8 cellular contexts compared by ENCODE assay signal in the genomic region with DNA sequence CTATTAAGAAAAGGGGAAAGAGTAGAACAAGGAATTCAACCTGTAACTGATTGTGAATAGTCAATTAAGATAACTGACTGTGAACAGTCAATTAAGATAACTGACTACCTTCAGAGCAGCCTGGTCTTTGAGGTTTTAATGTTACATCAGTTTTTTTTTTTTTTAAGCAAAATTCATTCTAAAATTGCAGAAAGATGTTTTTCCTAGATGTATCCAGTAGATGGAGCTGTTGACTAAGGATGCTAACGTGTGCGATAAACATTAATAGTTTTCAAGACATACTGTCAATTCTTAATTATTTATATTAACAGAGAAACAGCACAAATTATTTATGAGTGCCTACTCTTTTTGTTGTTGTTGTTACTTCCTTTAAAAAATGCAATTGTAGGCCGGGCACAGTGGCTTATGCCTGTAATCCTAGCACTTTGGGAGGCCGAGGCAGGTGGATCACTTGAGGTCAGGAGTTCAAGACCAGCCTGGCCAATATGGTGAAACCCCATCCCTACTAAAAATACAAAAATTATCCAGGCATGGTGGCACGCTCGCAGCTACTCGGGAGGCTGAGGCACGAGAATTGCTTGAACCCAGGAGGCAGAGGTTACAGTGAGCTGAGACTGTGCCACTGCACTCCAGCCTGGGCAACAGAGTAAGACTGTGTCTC. TPM values are rescaled to one million over a fixed set of nuclear protein-coding genes. Genes with fewer than 3 reads are reported as not detected.
A peak's percentile ranks its signal among the peaks of the same experiment; 100 is the strongest.
DNase-seq lines count a peak whose midpoint lies in the region; ATAC-seq and TF ChIP-seq lines count a peak whose summit lies in the region.
"Not testable (repeated sequence)": the region's sequence is repeated elsewhere in the genome, so short reads cannot be mapped to it uniquely, and the experiment has no call there.

No MANE protein-coding gene starts in this region.

- H3K36me3 ChIP-seq in Loucy (ENCODE audit: insufficient read depth, low read length): peaks cover 60% of the 10 kb centered on the region
- H3K36me3 ChIP-seq in prostate gland: not testable (repeated sequence)

- TF ChIP-seq CTCF in GM12864 (IDR thresholded peaks at IDR 0.05; ENCODE audit: low read depth, low read length, missing control alignments): peak; percentile 46
- peak; percentile 73 for TF ChIP-seq CTCF in Loucy (conservative IDR thresholded peaks at IDR 0.05; ENCODE audit: low read length)
- TF ChIP-seq CTCF in dorsolateral prefrontal cortex (IDR thresholded peaks at IDR 0.05 in 54 of 56, conservative IDR thresholded peaks at IDR 0.05 in 2 of 56; ENCODE audit: low read depth in 1 of 56, partially characterized antibody in 56 of 56): peak; percentile 53 to 81 (median 68)
- TF ChIP-seq CTCF in prostate gland (IDR thresholded peaks at IDR 0.05): peak; percentile 44 to 72 (median 62)

- H3K27ac ChIP-seq in dorsolateral prefrontal cortex, prostate gland: not testable (repeated sequence)

- not testable (repeated sequence) for H4K20me1 ChIP-seq in Loucy (ENCODE audit: insufficient read depth, low read length, poor library complexity, severe bottlenecking)

- WGBS in prostate gland: 69% methylated on average over 8 of the region's 8 CpGs

- H3K9ac ChIP-seq in Loucy (ENCODE audit: low read depth, low read length, poor library complexity, severe bottlenecking): not testable (repeated sequence)

- peaks cover 48% of the 10 kb centered on the region for H3K36me3 Mint-ChIP-seq in activated CD8-positive, alpha-beta T cell treated with anti-CD3 and anti-CD28 coated beads, Interleukin-2, amount 10 ng/mL, durations not matched to agents 7 days and 5 days (ENCODE audit: low read depth)

- H3K27me3 Mint-ChIP-seq in activated CD8-positive, alpha-beta T cell treated with anti-CD3 and anti-CD28 coated beads, Interleukin-2, amount 10 ng/mL, durations not matched to agents 7 days and 5 days (ENCODE audit: low read depth): not testable (repeated sequence)

- not testable (repeated sequence) for H3K9me3 Mint-ChIP-seq in activated CD8-positive, alpha-beta T cell treated with anti-CD3 and anti-CD28 coated beads, Interleukin-2, amount 10 ng/mL, durations not matched to agents 7 days and 5 days (ENCODE audit: insufficient read depth)

- DNase-seq in AG08395 (ENCODE audit: low spot score): peak; percentile 30
- DNase-seq in GM12864 (ENCODE audit: low read depth); activated CD8-positive, alpha-beta T cell treated with anti-CD3 and anti-CD28 coated beads, Interleukin-2, amount 10 ng/mL, durations not matched to agents 7 days and 5 days; dorsolateral prefrontal cortex; prostate gland (ENCODE audit: low spot score): not testable (repeated sequence)
- DNase-seq in OCI-M1 (lab: John Stamatoyannopoulos, UW): peak; percentile 73
- peak; percentile 42 for DNase-seq in iris pigment epithelial cell (ENCODE audit: low read depth)

- POLR2A ChIA-PET in activated CD8-positive, alpha-beta T cell treated with anti-CD3 and anti-CD28 coated beads, Interleukin-2, amount 10 ng/mL, durations not matched to agents 7 days and 5 days (lab: Charles Lee): interaction anchor here (0.7 kb wide), 2 partner anchors 121 to 1480 kb away, joined by 3 to 5 read pairs; no protein-coding TSS in a partner anchor

- not testable (repeated sequence) for H3K27ac Mint-ChIP-seq in activated CD8-positive, alpha-beta T cell treated with anti-CD3 and anti-CD28 coated beads, Interleukin-2, amount 10 ng/mL, durations not matched to agents 7 days and 5 days

- not testable (repeated sequence) for H3K4me2 ChIP-seq in Loucy (ENCODE audit: low read depth, low read length, poor library complexity, severe bottlenecking)

- intact Hi-C loops in dorsolateral prefrontal cortex (cut with DNase I); prostate gland (cut with DNase I): not testable (repeated sequence)

- H3K4me3 ChIP-seq in GM12864 (ENCODE audit: low read depth, low read length); Loucy (ENCODE audit: low read length, poor library complexity, severe bottlenecking); dorsolateral prefrontal cortex; prostate gland: not testable (repeated sequence)

- H3K9me3 ChIP-seq in Loucy (ENCODE audit: insufficient read depth, low read depth, low read length); prostate gland: not testable (repeated sequence)

- not testable (repeated sequence) for H3K27me3 ChIP-seq in Loucy (ENCODE audit: insufficient read depth, low read length, poor library complexity, severe bottlenecking); dorsolateral prefrontal cortex; prostate gland (replicated peaks; ENCODE audit: insufficient read depth)

- not testable (repeated sequence) for TF ChIP-seq POLR2A in prostate gland (IDR thresholded peaks at IDR 0.05)

- not testable (repeated sequence) for H3K79me2 ChIP-seq in Loucy (ENCODE audit: insufficient read depth, low read length)

- ATAC-seq in activated CD8-positive, alpha-beta T cell treated with anti-CD3 and anti-CD28 coated beads, Interleukin-2, amount 10 ng/mL, durations not matched to agents 7 days and 5 days: peak; percentile 39

- H2AFZ ChIP-seq in Loucy (ENCODE audit: low read length): not testable (repeated sequence)

- H3K4me1 Mint-ChIP-seq in activated CD8-positive, alpha-beta T cell treated with anti-CD3 and anti-CD28 coated beads, Interleukin-2, amount 10 ng/mL, durations not matched to agents 7 days and 5 days (ENCODE audit: low read depth): not testable (repeated sequence)

- H3F3A ChIP-seq in Loucy (ENCODE audit: low read depth): not testable (repeated sequence)

- CTCF ChIA-PET in activated CD8-positive, alpha-beta T cell treated with anti-CD3 and anti-CD28 coated beads, Interleukin-2, amount 10 ng/mL, durations not matched to agents 7 days and 5 days (lab: Charles Lee): interaction anchor here (0.6 to 2.7 kb wide), 32 partner anchors 8 to 1164 kb away, joined by 3 to 15 read pairs (median 4); a partner anchor contains a TSS

- not testable (repeated sequence) for H3K4me1 ChIP-seq in Loucy (ENCODE audit: insufficient read depth, low read length, poor library complexity, severe bottlenecking); prostate gland (replicated peaks)

- not testable (repeated sequence) for H3K9me2 ChIP-seq in Loucy (replicated peaks; ENCODE audit: low read depth, low read length)

- H3K4me3 Mint-ChIP-seq in activated CD8-positive, alpha-beta T cell treated with anti-CD3 and anti-CD28 coated beads, Interleukin-2, amount 10 ng/mL, durations not matched to agents 7 days and 5 days: not testable (repeated sequence)

RNA-seq across cellular contexts. Expression of a gene that starts 8.4 kb away (rescaled TPM):
- 10 to 100 TPM; 43.7 to 48.1 TPM for total RNA-seq in activated CD8-positive, alpha-beta T cell treated with anti-CD3 and anti-CD28 coated beads, Interleukin-2, amount 10 ng/mL, durations not matched to agents 7 days and 5 days
- total RNA-seq in dorsolateral prefrontal cortex: 10 to 100 TPM; 20.3 to 46.7 (median 34.9) TPM
- total RNA-seq in prostate gland: 10 to 100 TPM; 37.1 to 43.6 TPM

RNA-seq across cellular contexts. Expression of a gene that starts 22.4 kb away (rescaled TPM):
- not detected for total RNA-seq in activated CD8-positive, alpha-beta T cell treated with anti-CD3 and anti-CD28 coated beads, Interleukin-2, amount 10 ng/mL, durations not matched to agents 7 days and 5 days
- total RNA-seq in dorsolateral prefrontal cortex (1 to 10 TPM in 107 of 120 experiments, under 1 TPM in 13; 0.39 to 3.2 (median 1.6) TPM), prostate gland (1 to 10 TPM in 1 of 2 donors, under 1 TPM in 1; 0.77 to 3.5 TPM)

RNA-seq across cellular contexts. Expression of a gene that starts 40.7 kb away (rescaled TPM):
- not detected for total RNA-seq in activated CD8-positive, alpha-beta T cell treated with anti-CD3 and anti-CD28 coated beads, Interleukin-2, amount 10 ng/mL, durations not matched to agents 7 days and 5 days
- total RNA-seq in dorsolateral prefrontal cortex (under 1 TPM in 9 of 120 experiments, not detected in 111; 0.23 to 0.58 (median 0.25) TPM), prostate gland (10 to 100 TPM in 1 of 2 donors, not detected in 1; 20.0 TPM)
